In genomic region chr2:20514596-20515269, GRCh38 we compare ENCODE assay signal across 11 cellular contexts.
DNase-seq lines count a peak whose midpoint lies in the region; ATAC-seq and TF ChIP-seq lines count a peak whose summit lies in the region.
"Had no signal": no experiment of that assay in that cellular context is flagged by ENCODE, and none has a peak within 500 bp of the region (broad histone marks: within the 10 kb centered on the region; RNA-seq: fewer than 3 reads in every experiment).

No MANE protein-coding gene starts in this region.

- H3K27me3 ChIP-seq in AG04450 (ENCODE audit: control insufficient read depth, insufficient read depth, low read length): no peaks in the 10 kb centered on the region

- H3K27ac ChIP-seq in AG04450 (ENCODE audit: low read depth, low read length): peak overlapping the region; percentile 87
- peak overlapping the region; percentile 83 for H3K27ac ChIP-seq in epithelial cell of prostate

- ATAC-seq in HG03442 (IDR thresholded peaks at IDR 0.05; ENCODE audit: unreplicated experiment): no peak

- POLR2A ChIA-PET in AG04450 (lab: Yijun Ruan, JAX): no interaction called here

- peaks cover 8% of the 10 kb centered on the region for H3K9me3 ChIP-seq in AG04450 (ENCODE audit: control insufficient read depth, insufficient read depth, low read length)

- CTCF ChIA-PET in AG04450 (lab: Charles Lee): no interaction called here

- TF ChIP-seq CTCF in AG04450 (IDR thresholded peaks at IDR 0.05; ENCODE audit: low read depth, low read length): no peak

- DNase-seq in AG04450 (ENCODE audit: low read depth, low spot score) (peak; percentile 87), NCI-H226 (peak; percentile 99), epithelial cell of prostate (ENCODE audit: low read depth, low spot score) (peak; percentile 77), myocyte (ENCODE audit: low read depth) (peak; percentile 79), OCI-M2 (lab: John Stamatoyannopoulos, UW; ENCODE audit: unreplicated experiment) (no peak), pons (ENCODE audit: low spot score) (no peak)
- no peak for DNase-seq in activated T-cell treated with anti-CD3 and anti-CD28 coated beads, Interleukin-2, amount 50 U/mL, for 48 hours
- DNase-seq: CD4-positive, CD25-positive, alpha-beta regulatory T cell; immature natural killer cell; NCI-H187 treated with DMSO at 0.1 percent for 48 hours had no signal

- H3K4me3 ChIP-seq in AG04450 (ENCODE audit: low read depth, low read length): no peak overlapping the region

Comparison
In these comparisons a context has a peak if more than half of its experiments do, and no peak if none do; other contexts are left out.
1. DNase-seq: peak in AG04450 (single experiment), NCI-H226 (single experiment), epithelial cell of prostate (single experiment) and myocyte (single experiment); none in OCI-M2 (single experiment), pons (single experiment) and activated T-cell treated with anti-CD3 and anti-CD28 coated beads, Interleukin-2, amount 50 U/mL, for 48 hours (0 of 2).